ENCODE assay signal across 15 cellular contexts in the genomic region with DNA sequence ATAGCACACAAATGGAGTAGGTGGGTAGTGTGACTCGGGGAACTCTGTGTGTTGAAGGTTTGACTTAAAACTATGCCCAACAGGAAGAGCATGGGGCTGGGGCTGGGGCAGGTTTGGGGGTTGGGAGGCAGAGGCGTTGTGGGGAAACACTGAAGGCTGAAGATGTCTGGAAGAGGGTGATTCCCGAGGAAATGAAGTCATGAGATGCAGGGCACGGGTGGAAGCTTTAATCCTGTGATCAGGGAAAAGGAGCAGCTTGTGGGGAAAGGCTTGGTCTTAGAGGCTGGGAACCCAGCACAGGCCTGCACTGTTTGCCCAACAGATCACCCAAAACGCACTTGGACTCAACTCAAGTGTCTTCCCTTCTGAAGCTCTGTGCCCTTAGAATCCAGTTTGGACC.
"Had no signal": no experiment of that assay in that cellular context is flagged by ENCODE, and none has a peak within 500 bp of the region (broad histone marks: within the 10 kb centered on the region; RNA-seq: fewer than 3 reads in every experiment).

No MANE protein-coding gene starts in this region.

- H3K27me3 ChIP-seq: esophagus squamous epithelium, left lung, right atrium auricular region, stomach, testis had no signal

- H3K9me3 ChIP-seq: right atrium auricular region, testis had no signal

- H3K36me3 ChIP-seq: esophagus squamous epithelium, left lung, right atrium auricular region, stomach had no signal

- H3K4me3 Mint-ChIP-seq: memory B cell; natural killer cell treated with Interleukin-12 subunit alpha and Interleukin-12 subunit beta and Interleukin-15 and Interleukin-18, amount 100 ng/mL, for 72 hours had no signal

- DNase-seq: activated naive CD4-positive, alpha-beta T cell treated with Interleukin-2 at 50 U/mL for 16 hours; activated T-cell treated with anti-CD3 and anti-CD28 coated beads for 4 hours; esophagus squamous epithelium; foreskin fibroblast; hypothalamus; kidney; left lung; stimulated activated CD4-positive, alpha-beta T cell treated with anti-CD3 and anti-CD28 coated beads, Interleukin-15, amount 100 ng/mL, for 24 hours; stimulated activated CD4-positive, alpha-beta T cell treated with anti-CD3 and anti-CD28 coated beads, Interleukin-4, amount 100 ng/mL, for 1 hour; stomach; T-helper 9 cell; testis had no signal

- H3K27me3 Mint-ChIP-seq: memory B cell had no signal

- H3K27ac Mint-ChIP-seq: memory B cell had no signal

- ATAC-seq: left lung; natural killer cell treated with Interleukin-12 subunit alpha and Interleukin-12 subunit beta and Interleukin-15 and Interleukin-18, amount 100 ng/mL, for 72 hours had no signal

- H3K4me1 ChIP-seq: left lung had no signal

- H3K27ac ChIP-seq: esophagus squamous epithelium, left lung, right atrium auricular region, stomach, testis had no signal

- H3K4me3 ChIP-seq: esophagus squamous epithelium, left lung, right atrium auricular region, stomach, testis had no signal
